Comparison of ENCODE assay signal across 27 cellular contexts in genomic region chr17:43982171-43982570, GRCh38. TPM values are rescaled to one million over a fixed set of nuclear protein-coding genes. Genes with fewer than 3 reads are reported as not detected.
DNase-seq lines count a peak whose midpoint lies in the region; ATAC-seq, FAIRE-seq and TF ChIP-seq lines count a peak whose summit lies in the region.
"Had no signal": no experiment of that assay in that cellular context is flagged by ENCODE, and none has a peak within 500 bp of the region (broad histone marks: within the 10 kb centered on the region; RNA-seq: fewer than 3 reads in every experiment).

No MANE protein-coding gene starts in this region.

- TF ChIP-seq CTCF in HEK293 (tag by site-specific recombination; IDR thresholded peaks at IDR 0.05) = no peak
- no peak for TF ChIP-seq CTCF in bronchial epithelial cell (IDR thresholded peaks at IDR 0.05; ENCODE audit: insufficient read depth, low read length, severe bottlenecking)
- no peak for TF ChIP-seq CTCF in nephron progenitor cell (IDR thresholded peaks at IDR 0.05)
- TF ChIP-seq CTCF in thyroid gland (IDR thresholded peaks at IDR 0.05) = no peak

- H3K27ac ChIP-seq in HEK293 (ENCODE audit: extremely low read depth, low read depth, low read length) (no peak overlapping the region), thyroid gland (peak overlapping the region in 2 of 3 donors; percentile 80 to 91)
- H3K27ac ChIP-seq: BLaER1 treated with 17β-estradiol and CSF1 and Interleukin-3, amounts not matched to agents 10 nM and 100 nM; GM23248 had no signal

- H3K4me1 Mint-ChIP-seq in nephron progenitor cell (peaks cover 3% of the 10 kb centered on the region), T-helper 17 cell (no peaks in the 10 kb centered on the region)

- DNase-seq in bronchial epithelial cell (ENCODE audit: low read depth) (no peak), nephron progenitor cell (no peak), thyroid gland (peak; percentile 27 to 34), iPS-NIHi7 (ENCODE audit: extremely low spot score) (no peak), hypothalamus (lab: John Stamatoyannopoulos, UW) (no peak), T-helper 17 cell (no peak)
- DNase-seq: CD4-positive, alpha-beta memory T cell; GM23248; HCEC 1CT; NCI-H1105; NCI-H2029 treated with DMSO at 0.1 percent for 48 hours; NCI-H2171; NCI-H345; NCI-H524; NCI-H82; Right ventricle myocardium superior had no signal

- no peaks in the 10 kb centered on the region for H3K9me3 ChIP-seq in HEK293 (ENCODE audit: control insufficient read depth, insufficient read depth, low read depth, low read length)
- no peaks in the 10 kb centered on the region for H3K9me3 ChIP-seq in thyroid gland
- no peaks in the 10 kb centered on the region for H3K9me3 ChIP-seq in T-helper 17 cell (ENCODE audit: control insufficient read depth, low read length, poor library complexity, severe bottlenecking)
- H3K9me3 ChIP-seq: BLaER1 treated with 17β-estradiol and CSF1 and Interleukin-3, amounts not matched to agents 10 nM and 100 nM had no signal

- FAIRE-seq in bronchial epithelial cell (lab: Jason Lieb, UNC) = peak; percentile 50
- FAIRE-seq: G401.6, GM12892, RCC 7860 had no signal

- H3K27ac Mint-ChIP-seq in nephron progenitor cell (no peak overlapping the region), T-helper 17 cell (no peak overlapping the region)
- H3K27ac Mint-ChIP-seq: CD4-positive, alpha-beta memory T cell; IgD-negative memory B cell had no signal

- H3K4me1 ChIP-seq in HEK293 (ENCODE audit: control insufficient read depth, insufficient read depth, low read length) (no peaks in the 10 kb centered on the region; the same call in 1 of the 2 replicates), thyroid gland (peaks cover 13 to 31% of the 10 kb centered on the region in 2 donors)

- TF ChIP-seq POLR2A in thyroid gland (IDR thresholded peaks at IDR 0.05) = no peak

- H3K36me3 ChIP-seq in HEK293 (ENCODE audit: control insufficient read depth in 2 of 2, insufficient read depth in 1 of 2, low read length in 2 of 2) (no peaks in the 10 kb centered on the region), bronchial epithelial cell (ENCODE audit: control insufficient read depth, insufficient read depth, low read length) (no peaks in the 10 kb centered on the region), thyroid gland (no peaks in the 10 kb centered on the region)
- H3K36me3 ChIP-seq: BLaER1 treated with 17β-estradiol and CSF1 and Interleukin-3, amounts not matched to agents 10 nM and 100 nM had no signal

- H3K27me3 Mint-ChIP-seq in nephron progenitor cell (ENCODE audit: low read depth, poor library complexity) = peaks cover 97% of the 10 kb centered on the region
- H3K27me3 Mint-ChIP-seq in T-helper 17 cell = peaks cover 57% of the 10 kb centered on the region

- no peaks in the 10 kb centered on the region for H3K9me3 Mint-ChIP-seq in nephron progenitor cell
- H3K9me3 Mint-ChIP-seq: CD4-positive, alpha-beta memory T cell had no signal

- H3K4me3 Mint-ChIP-seq in nephron progenitor cell = peak overlapping the region; percentile 68
- H3K4me3 Mint-ChIP-seq in T-helper 17 cell = no peak overlapping the region
- H3K4me3 Mint-ChIP-seq: IgD-negative memory B cell had no signal

- CTCF ChIA-PET in HEK293 (lab: Yijun Ruan, JAX) = interaction anchor here (0.5 to 4.2 kb wide), 6 partner anchors 12 to 103 kb away, joined by 3 to 27 read pairs (median 5); no protein-coding TSS in a partner anchor

- H3K36me3 Mint-ChIP-seq in nephron progenitor cell (ENCODE audit: low read depth) = no peaks in the 10 kb centered on the region
- H3K36me3 Mint-ChIP-seq in T-helper 17 cell (ENCODE audit: low read depth) = peaks cover 5% of the 10 kb centered on the region
- H3K36me3 Mint-ChIP-seq: CD4-positive, alpha-beta memory T cell had no signal

- H3K4me3 ChIP-seq in HEK293 (ENCODE audit: low read depth, low read length) = no peak overlapping the region
- H3K4me3 ChIP-seq in bronchial epithelial cell (ENCODE audit: low read depth, low read length) = no peak overlapping the region
- H3K4me3 ChIP-seq in thyroid gland (replicated peaks in 1 of 3) = no peak overlapping the region
- H3K4me3 ChIP-seq: BLaER1 treated with 17β-estradiol and CSF1 and Interleukin-3, amounts not matched to agents 10 nM and 100 nM; GM23248 had no signal

- intact Hi-C loops in thyroid gland (cut with DNase I) = no loop called here

- ATAC-seq in T-helper 17 cell (no peak), GM19455 (IDR thresholded peaks at IDR 0.05; ENCODE audit: unreplicated experiment) (no peak)

- peaks cover 17% of the 10 kb centered on the region for H3K27me3 ChIP-seq in bronchial epithelial cell (ENCODE audit: control insufficient read depth, insufficient read depth, low read length)
- no peaks in the 10 kb centered on the region for H3K27me3 ChIP-seq in thyroid gland

- 41 to 68% methylated on average over 2 of the region's 2 CpGs for WGBS in thyroid gland, 2 donors

- POLR2A ChIA-PET in HEK293 (lab: Yijun Ruan, JAX) = no interaction called here

TF ChIP-seq in HEK293, 187 proteins besides CTCF, POLR2A, EP300 and RAD21:
- TF ChIP-seq ZNF433 (tag by site-specific recombination; IDR thresholded peaks at IDR 0.05; ENCODE audit: low read depth) (no peak), ZNF837 (tag by site-specific recombination; IDR thresholded peaks at IDR 0.05) (no peak), ZNF140 (tag by site-specific recombination; IDR thresholded peaks at IDR 0.05) (no peak), REPIN1 (tag by site-specific recombination; IDR thresholded peaks at IDR 0.05; ENCODE audit: low read depth) (no peak), ZNF18 (tag by site-specific recombination; IDR thresholded peaks at IDR 0.05) (0 out of 2 replicates have a peak, but pooled peaks have one; percentile 38), ZNF37A (tag by site-specific recombination; IDR thresholded peaks at IDR 0.05) (no peak)

RNA-seq across cellular contexts. Expression of gene NAGS, which starts 22.3 kb away (rescaled TPM):
- 17.8 and 25.3 TPM in 2 replicates for total RNA-seq in bronchial epithelial cell
- total RNA-seq in thyroid gland = 10 to 100 TPM; 11.9 to 19.2 (median 14.5) TPM
- under 1 TPM; 0.21 to 0.42 TPM for total RNA-seq in T-helper 17 cell

RNA-seq across cellular contexts. Expression of gene PYY, which starts 28.4 kb away (rescaled TPM):
- total RNA-seq in bronchial epithelial cell = 0.26 and 0.79 TPM in 2 replicates
- total RNA-seq in thyroid gland = 1 to 10 TPM in 1 of 4 donors, not detected in 3; 2.2 TPM
- total RNA-seq in T-helper 17 cell = not detected
- total RNA-seq: A673; CD4-positive, alpha-beta memory T cell; Daoy; GM23248; OCI-LY7; Right ventricle myocardium superior; SK-MEL-5 had no signal

RNA-seq across cellular contexts. Expression of gene TMEM101, which starts 32.6 kb away (rescaled TPM):
- total RNA-seq in bronchial epithelial cell (64.3 and 85.6 TPM in 2 replicates), thyroid gland (10 to 100 TPM; 33.6 to 56.9 (median 45.0) TPM), T-helper 17 cell (10 to 100 TPM; 10.5 to 11.8 TPM)

RNA-seq across cellular contexts. Expression of gene PPY, which starts 39.9 kb away (rescaled TPM):
- total RNA-seq in bronchial epithelial cell = not detected in 2 replicates
- total RNA-seq in thyroid gland = not detected
- not detected for total RNA-seq in T-helper 17 cell
- total RNA-seq: A673; CD4-positive, alpha-beta memory T cell; Daoy; GM23248; OCI-LY7; Right ventricle myocardium superior; SK-MEL-5 had no signal

Comparison
In these comparisons a context has a peak if more than half of its experiments do, and no peak if none do; other contexts are left out.
1. DNase-seq: peak in thyroid gland (2 of 2); none in bronchial epithelial cell (single experiment), nephron progenitor cell (single experiment), iPS-NIHi7 (single experiment), hypothalamus (0 of 51) and T-helper 17 cell (0 of 3).
2. RNA of gene NAGS, which starts 22.3 kb away (total RNA-seq): 17.8 to 25.3 TPM in bronchial epithelial cell and 11.9 to 19.2 TPM in thyroid gland; 0.21 to 0.42 TPM in T-helper 17 cell; every median in the first group is over 4 times any median in the second.